ENCODE assay signal across 8 cellular contexts in genomic region chr6:64280569-64280968, GRCh38.
DNase-seq lines count a peak whose midpoint lies in the region; ATAC-seq and TF ChIP-seq lines count a peak whose summit lies in the region.

No MANE protein-coding gene starts in this region.

- peak; percentile 69 for TF ChIP-seq CTCF in AG04450 (IDR thresholded peaks at IDR 0.05; ENCODE audit: low read depth, low read length)
- TF ChIP-seq CTCF in Panc1 (IDR thresholded peaks at IDR 0.05): peak; percentile 39; the same call in 1 of the 2 replicates

- POLR2A ChIA-PET in AG04450 (lab: Yijun Ruan, JAX) (no interaction called here), Panc1 (lab: Charles Lee) (no interaction called here)

- H3K4me1 ChIP-seq in Panc1 (ENCODE audit: control insufficient read depth, insufficient read depth, low read length): no peaks in the 10 kb centered on the region

- BruUV-seq in Panc1 (replicated peaks; lab: Mats Ljungman, UMichigan): no TSS peak

- CTCF ChIA-PET in AG04450 (lab: Charles Lee) (interaction anchor here (1.1 to 3.1 kb wide), 5 partner anchors 11 to 268 kb away, joined by 4 to 53 read pairs (median 8); no protein-coding TSS in a partner anchor), Panc1 (lab: Charles Lee) (interaction anchor here (1.3 kb wide), 1 partner anchor 269 kb away, joined by 3 read pairs; no protein-coding TSS in a partner anchor)

- intact Hi-C loops in Panc1 (cut with micrococcal nuclease; ENCODE audit: unreplicated experiment): no loop called here

- H3K27me3 ChIP-seq in AG04450 (ENCODE audit: control insufficient read depth, insufficient read depth, low read length) (no peaks in the 10 kb centered on the region), Panc1 (ENCODE audit: control insufficient read depth, insufficient read depth, low read length) (no peaks in the 10 kb centered on the region)

- no peaks in the 10 kb centered on the region for H3K36me3 ChIP-seq in Panc1 (ENCODE audit: control insufficient read depth, insufficient read depth, low read length)

- in situ Hi-C loops in Panc1 (cut with HindIII; ENCODE audit: low pct_unique_long_range_greater_than_20kb, low sequenced_read_pairs): no loop called here

- no peak overlapping the region for H3K4me3 ChIP-seq in AG04450 (ENCODE audit: low read depth, low read length)
- H3K4me3 ChIP-seq in Panc1 (ENCODE audit: low read depth in 2 of 2, low read length in 2 of 2): no peak overlapping the region

- DNase-seq in AG04450 (ENCODE audit: low read depth, low spot score): peak; percentile 27
- DNase-seq in HCEC 1CT: peak; percentile 13
- peak; percentile 18 for DNase-seq in Panc1 (ENCODE audit: low read depth, low spot score)
- peak; percentile 7 for DNase-seq in glomerular endothelial cell (ENCODE audit: extremely low read depth, low read depth, low spot score)
- DNase-seq in stimulated activated CD4-positive, alpha-beta T cell treated with anti-CD3 and anti-CD28 coated beads, Interleukin-12 subunit alpha, Interleukin-12 subunit beta, amount 100 ng/mL, for 4 hours: no peak
- no peak for DNase-seq in GOT3 (lab: John Stamatoyannopoulos, UW)

- H3K27ac ChIP-seq in AG04450 (ENCODE audit: low read depth, low read length) (no peak overlapping the region), Panc1 (ENCODE audit: low read length) (no peak overlapping the region)

- no peak for ATAC-seq in Panc1
- ATAC-seq in HG03460 (IDR thresholded peaks at IDR 0.05; ENCODE audit: unreplicated experiment): no peak
- no peak for ATAC-seq in HG02623 (IDR thresholded peaks at IDR 0.05; ENCODE audit: unreplicated experiment)

- no peaks in the 10 kb centered on the region for H3K9me3 ChIP-seq in AG04450 (ENCODE audit: control insufficient read depth, insufficient read depth, low read length)
- no peaks in the 10 kb centered on the region for H3K9me3 ChIP-seq in Panc1 (ENCODE audit: control insufficient read depth, insufficient read depth, low read depth, low read length)

Comparison
In these comparisons a context has a peak if more than half of its experiments do, and no peak if none do; other contexts are left out.
1. DNase-seq: peak in AG04450 (single experiment), HCEC 1CT (single experiment), Panc1 (single experiment) and glomerular endothelial cell (single experiment); none in stimulated activated CD4-positive, alpha-beta T cell treated with anti-CD3 and anti-CD28 coated beads, Interleukin-12 subunit alpha, Interleukin-12 subunit beta, amount 100 ng/mL, for 4 hours (single experiment) and GOT3 (single experiment).